In the genomic region with DNA sequence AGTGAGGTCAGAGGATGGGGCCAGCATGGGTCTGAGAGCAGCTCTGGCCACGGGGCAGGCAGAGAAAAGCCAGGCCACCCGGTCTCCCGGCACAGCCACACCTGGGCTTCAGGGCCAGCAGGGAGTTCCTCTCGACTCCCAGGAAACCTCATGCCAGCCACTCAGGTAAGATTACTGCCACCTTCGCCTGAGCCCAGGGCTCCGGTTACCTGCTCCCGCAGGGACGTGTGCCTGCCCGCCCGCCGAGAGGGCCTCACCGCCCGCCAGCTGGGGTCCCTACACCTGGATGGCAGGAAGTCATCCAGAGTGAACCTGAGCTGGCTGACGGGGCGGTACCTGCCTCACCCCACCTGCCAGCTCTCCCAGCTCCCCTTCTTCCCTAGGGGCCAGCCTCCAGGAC, we compare ENCODE assay signal across 22 cellular contexts. TPM values are rescaled to one million over a fixed set of nuclear protein-coding genes. Genes with fewer than 3 reads are reported as not detected.
A peak's percentile ranks its signal among the peaks of the same experiment; 100 is the strongest.
DNase-seq lines count a peak whose midpoint lies in the region; ATAC-seq lines count a peak whose summit lies in the region.
"Had no signal": no experiment of that assay in that cellular context is flagged by ENCODE, and none has a peak within 500 bp of the region (broad histone marks: within the 10 kb centered on the region; RNA-seq: fewer than 3 reads in every experiment).

No MANE protein-coding gene starts in this region.

- H3K9me3 Mint-ChIP-seq in activated naive CD4-positive, alpha-beta T cell treated with anti-CD3 and anti-CD28 coated beads, Interleukin-2, amount 50 U/mL, for 72 hours, result no peaks in the 10 kb centered on the region
- H3K9me3 Mint-ChIP-seq: activated CD4-positive, alpha-beta T cell treated with anti-CD3 and anti-CD28 coated beads, Interleukin-2, amount 10 ng/mL, durations not matched to agents 24 days and 14 days; activated naive CD8-positive, alpha-beta T cell treated with anti-CD3 and anti-CD28 coated beads, Interleukin-2, amount 10 ng/mL, durations not matched to agents 7 days and 5 days; activated T-helper 17 cell treated with anti-CD3 and anti-CD28 coated beads, Interleukin-2, amount 50 U/mL, for 72 hours had no signal

- peak; percentile 22 for DNase-seq in NCI-H748 (lab: John Stamatoyannopoulos, UW; ENCODE audit: unreplicated experiment)
- DNase-seq in NCI-H748 treated with DMSO at 0.1 percent for 48 hours (lab: John Stamatoyannopoulos, UW), result no peak
- DNase-seq in NCI-H2081 (lab: John Stamatoyannopoulos, UW), result peak; percentile 78 to 95
- peak; percentile 75 to 93 for DNase-seq in NCI-H526 (lab: John Stamatoyannopoulos, UW)
- DNase-seq in activated T-cell treated with anti-CD3 and anti-CD28 coated beads, Interleukin-2, amount 50 U/mL, for 1 hour, result no peak
- no peak for DNase-seq in activated naive CD4-positive, alpha-beta T cell treated with anti-CD3 and anti-CD28 coated beads, Interleukin-2, amount 50 U/mL, for 72 hours (ENCODE audit: low spot score in 2 of 2)
- DNase-seq: activated CD4-positive, alpha-beta T cell treated with anti-CD3 and anti-CD28 coated beads, Interleukin-2, amount 10 ng/mL, durations not matched to agents 24 days and 14 days; activated naive CD8-positive, alpha-beta T cell treated with anti-CD3 and anti-CD28 coated beads, Interleukin-2, amount 10 ng/mL, durations not matched to agents 7 days and 5 days; BE2C; effector CD8-positive, alpha-beta T cell; kidney glomerular epithelial cell; NCI-H524 treated with DMSO at 0.1 percent for 48 hours; right cardiac atrium; SJCRH30; stimulated activated CD8-positive, alpha-beta memory T cell treated with anti-CD3 and anti-CD28 coated beads, Interleukin-4, amount 100 ng/mL, for 48 hours; substantia nigra; T-helper 1 cell had no signal

- no peak overlapping the region for H3K27ac Mint-ChIP-seq in activated naive CD4-positive, alpha-beta T cell treated with anti-CD3 and anti-CD28 coated beads, Interleukin-2, amount 50 U/mL, for 72 hours
- H3K27ac Mint-ChIP-seq: activated CD4-positive, alpha-beta T cell treated with anti-CD3 and anti-CD28 coated beads, Interleukin-2, amount 10 ng/mL, durations not matched to agents 24 days and 14 days; activated naive CD8-positive, alpha-beta T cell treated with anti-CD3 and anti-CD28 coated beads, Interleukin-2, amount 10 ng/mL, durations not matched to agents 7 days and 5 days; activated T-helper 17 cell treated with anti-CD3 and anti-CD28 coated beads, Interleukin-2, amount 50 U/mL, for 72 hours had no signal

- H3K36me3 Mint-ChIP-seq in activated naive CD4-positive, alpha-beta T cell treated with anti-CD3 and anti-CD28 coated beads, Interleukin-2, amount 50 U/mL, for 72 hours, result no peaks in the 10 kb centered on the region
- H3K36me3 Mint-ChIP-seq: activated naive CD8-positive, alpha-beta T cell treated with anti-CD3 and anti-CD28 coated beads, Interleukin-2, amount 10 ng/mL, durations not matched to agents 7 days and 5 days had no signal

- ATAC-seq in HG03097 (IDR thresholded peaks at IDR 0.05; ENCODE audit: low FRiP score, unreplicated experiment) (no peak), GM21576 (IDR thresholded peaks at IDR 0.05; ENCODE audit: unreplicated experiment) (no peak)
- no peak for ATAC-seq in activated naive CD4-positive, alpha-beta T cell treated with anti-CD3 and anti-CD28 coated beads, Interleukin-2, amount 50 U/mL, for 72 hours
- ATAC-seq: activated T-helper 17 cell treated with anti-CD3 and anti-CD28 coated beads, Interleukin-2, amount 50 U/mL, for 72 hours; gastroesophageal sphincter; K562; right cardiac atrium had no signal

RNA-seq across cellular contexts. Expression of a gene that starts 7.3 kb away (rescaled TPM):
- 10 to 100 TPM in 1 of 2 donors, 1 to 10 TPM in 1; 4.3 to 10.5 TPM for total RNA-seq in activated naive CD4-positive, alpha-beta T cell treated with anti-CD3 and anti-CD28 coated beads, Interleukin-2, amount 50 U/mL, for 72 hours

RNA-seq across cellular contexts. Expression of a gene that starts 19.8 kb away (rescaled TPM):
- total RNA-seq in activated naive CD4-positive, alpha-beta T cell treated with anti-CD3 and anti-CD28 coated beads, Interleukin-2, amount 50 U/mL, for 72 hours, result 10 to 100 TPM; 20.0 to 22.6 TPM

Comparison
In these comparisons a context has a peak if more than half of its experiments do, and no peak if none do; other contexts are left out.
1. DNase-seq: peak in NCI-H748 (single experiment), NCI-H2081 (2 of 2) and NCI-H526 (2 of 2); none in NCI-H748 treated with DMSO at 0.1 percent for 48 hours (single experiment), activated T-cell treated with anti-CD3 and anti-CD28 coated beads, Interleukin-2, amount 50 U/mL, for 1 hour (single experiment) and activated naive CD4-positive, alpha-beta T cell treated with anti-CD3 and anti-CD28 coated beads, Interleukin-2, amount 50 U/mL, for 72 hours (0 of 2).